8 cellular contexts compared by ENCODE assay signal in the genomic region with DNA sequence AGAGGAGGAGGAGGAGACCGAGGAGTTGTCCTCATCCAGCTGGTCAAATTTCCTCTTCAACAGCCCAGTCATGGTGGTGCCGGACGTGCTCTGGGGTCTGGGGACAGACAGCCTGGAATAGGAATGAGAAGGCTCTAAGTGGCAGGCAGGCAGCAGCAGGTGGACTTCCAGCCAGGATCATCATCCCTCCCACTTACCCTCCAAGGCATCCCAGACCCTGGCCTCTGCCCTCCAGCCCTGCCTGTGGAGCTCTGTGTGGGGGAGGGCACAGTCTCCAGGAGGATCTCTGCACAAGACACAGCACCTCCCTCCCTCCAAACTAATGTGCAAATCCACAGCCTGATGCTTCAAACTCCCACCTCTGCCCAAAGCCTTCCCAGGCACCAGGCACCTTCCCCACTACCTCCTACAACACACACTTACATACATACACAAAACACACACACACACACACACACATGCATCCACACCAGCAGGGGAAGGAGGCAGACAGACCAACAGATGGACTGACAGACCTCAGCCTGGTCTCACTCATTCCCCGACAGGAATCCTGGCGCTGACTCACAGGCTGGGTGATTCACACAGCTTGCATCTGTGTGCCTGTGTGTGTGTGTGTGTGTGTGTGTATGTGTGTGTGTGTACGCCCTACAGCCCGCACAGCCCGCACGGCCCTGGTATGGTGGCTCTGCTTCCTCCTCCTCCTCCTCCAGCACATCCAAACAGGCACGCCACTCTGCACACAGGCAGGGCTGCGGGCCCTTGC. TPM values are rescaled to one million over a fixed set of nuclear protein-coding genes. Genes with fewer than 3 reads are reported as not detected.
DNase-seq lines count a peak whose midpoint lies in the region; ATAC-seq and TF ChIP-seq lines count a peak whose summit lies in the region.

No MANE protein-coding gene starts in this region.

- H3K36me3 Mint-ChIP-seq in osteocyte (ENCODE audit: unreplicated experiment), result peaks cover 29% of the 10 kb centered on the region

- no peaks in the 10 kb centered on the region for H3K9me2 ChIP-seq in OCI-LY7 (ENCODE audit: insufficient read depth, low read length)

- H3K36me3 ChIP-seq in OCI-LY7 (ENCODE audit: insufficient read depth, low read length), result peaks cover 48% of the 10 kb centered on the region
- peaks cover 4 to 46% (median 26%) of the 10 kb centered on the region in 3 donors for H3K36me3 ChIP-seq in tibial nerve

- BruUV-seq in OCI-LY7 (replicated peaks; lab: Mats Ljungman, UMichigan), result no TSS peak

- POLR2A ChIA-PET in AG04450 (lab: Yijun Ruan, JAX) (interaction anchor here (0.7 to 2.3 kb wide), 8 partner anchors 13 to 260 kb away, joined by 3 to 9 read pairs (median 5); a partner anchor contains a TSS), OCI-LY7 (lab: Charles Lee) (interaction anchor here (0.6 to 1.6 kb wide), 9 partner anchors 9 to 69 kb away, joined by 3 to 4 read pairs (median 3); no protein-coding TSS in a partner anchor)

- peak overlapping the region; percentile 44 for H3K4me3 ChIP-seq in AG04450 (ENCODE audit: low read depth, low read length)
- peak overlapping the region; percentile 79 for H3K4me3 ChIP-seq in OCI-LY7 (ENCODE audit: low read depth, low read length, poor library complexity, severe bottlenecking)
- no peak overlapping the region for H3K4me3 ChIP-seq in fibroblast of the aortic adventitia (ENCODE audit: low read depth, low read length)
- H3K4me3 ChIP-seq in tibial nerve, result peak overlapping the region in 2 of 4 donors; percentile 13 to 23

- H3K4me2 ChIP-seq in OCI-LY7 (ENCODE audit: low read length), result peak overlapping the region; percentile 92

- TF ChIP-seq EP300 in tibial nerve (IDR thresholded peaks at IDR 0.05), result peak in 1 of 2 donors; percentile 50

- H3K9me3 ChIP-seq in AG04450 (ENCODE audit: control insufficient read depth, insufficient read depth, low read length) (no peaks in the 10 kb centered on the region), OCI-LY7 (ENCODE audit: low read length) (no peaks in the 10 kb centered on the region), tibial nerve (no peaks in the 10 kb centered on the region)

- H3K79me2 ChIP-seq in OCI-LY7 (ENCODE audit: insufficient read depth, low read depth, low read length), result peaks cover 63% of the 10 kb centered on the region

- H3K27ac ChIP-seq in AG04450 (ENCODE audit: low read depth, low read length) (peak overlapping the region; percentile 94), OCI-LY7 (ENCODE audit: low read depth, low read length, poor library complexity, severe bottlenecking) (peak overlapping the region; percentile 90), tibial nerve (peak overlapping the region; percentile 24 to 100 (median 96))

- peak overlapping the region; percentile 70 for H3K4me3 Mint-ChIP-seq in osteocyte (ENCODE audit: unreplicated experiment)

- no peak for TF ChIP-seq CTCF in AG04450 (IDR thresholded peaks at IDR 0.05; ENCODE audit: low read depth, low read length)
- TF ChIP-seq CTCF in OCI-LY7 (conservative IDR thresholded peaks at IDR 0.05; ENCODE audit: low read length), result no peak
- no peak for TF ChIP-seq CTCF in fibroblast of the aortic adventitia (IDR thresholded peaks at IDR 0.05; ENCODE audit: insufficient read depth, low read length)
- TF ChIP-seq CTCF in osteocyte (IDR thresholded peaks at IDR 0.05), result no peak
- peak in 1 of 5 experiments; percentile 8 for TF ChIP-seq CTCF in tibial nerve (IDR thresholded peaks at IDR 0.05)

- 12 to 14% methylated on average over 10 to 11 of the region's 11 CpGs for WGBS in tibial nerve, 2 donors

- H3K27ac Mint-ChIP-seq in osteocyte (ENCODE audit: unreplicated experiment), result peak overlapping the region; percentile 99

- H3K4me1 Mint-ChIP-seq in osteocyte (ENCODE audit: unreplicated experiment), result peaks cover 77% of the 10 kb centered on the region

- intact Hi-C loops in OCI-LY7 (cut with micrococcal nuclease; ENCODE audit: unreplicated experiment), result loop anchor here (5.0 kb wide), 1 partner anchor 59 kb away; no protein-coding TSS in a partner anchor

- peak; percentile 97 for DNase-seq in AG04450 (ENCODE audit: low read depth, low spot score)
- peak; percentile 59 for DNase-seq in OCI-LY7 (ENCODE audit: low spot score)
- peak; percentile 42 to 57 for DNase-seq in activated T-helper 1 cell treated with anti-CD3 and anti-CD28 coated beads, Interleukin-2, amount 50 U/mL, for 16 hours (ENCODE audit: low read depth in 1 of 2, low spot score in 1 of 2)
- peak; percentile 93 for DNase-seq in fibroblast of the aortic adventitia (ENCODE audit: low read depth)
- peak; percentile 90 for DNase-seq in osteocyte (ENCODE audit: extremely low spot score, unreplicated experiment)
- peak; percentile 68 to 76 for DNase-seq in tibial nerve (ENCODE audit: low spot score in 2 of 2)

- no peak for TF ChIP-seq POLR2A in tibial nerve (IDR thresholded peaks at IDR 0.05)

- no peaks in the 10 kb centered on the region for H3K9me3 Mint-ChIP-seq in osteocyte (ENCODE audit: unreplicated experiment)

- peaks cover 71% of the 10 kb centered on the region for H3K4me1 ChIP-seq in OCI-LY7 (ENCODE audit: insufficient read depth, low read length, poor library complexity, severe bottlenecking)
- H3K4me1 ChIP-seq in tibial nerve, result peaks cover 0 to 83% (median 60%) of the 10 kb centered on the region in 4 donors

- CTCF ChIA-PET in AG04450 (lab: Charles Lee), result interaction anchor here (1.1 to 3.3 kb wide), 3 partner anchors 20 to 145 kb away, joined by 4 to 12 read pairs (median 9); no protein-coding TSS in a partner anchor
- CTCF ChIA-PET in OCI-LY7 (lab: Charles Lee; ENCODE audit: unreplicated experiment), result interaction anchor here (0.5 to 1.3 kb wide), 3 partner anchors 26 to 50 kb away, joined by 3 read pairs; no protein-coding TSS in a partner anchor

- no peak overlapping the region for H2AFZ ChIP-seq in OCI-LY7 (ENCODE audit: low read length)

- H3K27me3 ChIP-seq in AG04450 (ENCODE audit: control insufficient read depth, insufficient read depth, low read length) (no peaks in the 10 kb centered on the region), tibial nerve (no peaks in the 10 kb centered on the region)

- ATAC-seq in GM19397 (IDR thresholded peaks at IDR 0.05; ENCODE audit: unreplicated experiment) (peak; percentile 21), HG03045 (IDR thresholded peaks at IDR 0.05; ENCODE audit: unreplicated experiment) (no peak)

- no peaks in the 10 kb centered on the region for H3K27me3 Mint-ChIP-seq in osteocyte (ENCODE audit: unreplicated experiment)

- H4K20me1 ChIP-seq in OCI-LY7 (ENCODE audit: insufficient read depth, low read length), result 0 out of 2 replicates have a peak, but pooled peaks cover 6% of the 10 kb centered on the region

RNA-seq across cellular contexts. Expression of a gene that starts 6.6 kb away (rescaled TPM):
- 5.9 and 6.8 TPM in 2 replicates for polyA plus RNA-seq in AG04450 (2011; rRNA removed)
- polyA minus RNA-seq in AG04450 (2011; rRNA and poly(A)+ RNA removed), result 12.4 and 17.8 TPM in 2 replicates
- total RNA-seq in OCI-LY7 (2014; rRNA removed; shearing (Covaris generic)), result 9.5 and 10.5 TPM in 2 replicates
- total RNA-seq in OCI-LY7 (2022) (9.4 and 9.7 TPM in 2 replicates), fibroblast of the aortic adventitia (ENCODE audit: low replicate concordance) (1.9 and 6.4 TPM in 2 replicates), osteocyte (12.8 and 15.1 TPM in 2 replicates), tibial nerve (10 to 100 TPM; 48.3 to 72.8 (median 66.0) TPM)

RNA-seq across cellular contexts. Expression of a gene that starts 39.3 kb away (rescaled TPM):
- 1.6 and 2.8 TPM in 2 replicates for polyA plus RNA-seq in AG04450 (2011; rRNA removed)
- 3.0 and 4.2 TPM in 2 replicates for polyA minus RNA-seq in AG04450 (2011; rRNA and poly(A)+ RNA removed)
- 10.5 and 12.8 TPM in 2 replicates for total RNA-seq in OCI-LY7 (2014; rRNA removed; shearing (Covaris generic))
- total RNA-seq in OCI-LY7 (2022), result 27.1 and 32.3 TPM in 2 replicates
- total RNA-seq in fibroblast of the aortic adventitia (ENCODE audit: low replicate concordance), result 2.4 and 3.8 TPM in 2 replicates
- total RNA-seq in osteocyte, result 8.7 and 10.3 TPM in 2 replicates
- total RNA-seq in tibial nerve, result 10 to 100 TPM; 11.5 to 21.6 (median 12.8) TPM

RNA-seq across cellular contexts. Expression of a gene that starts 39.4 kb away (rescaled TPM):
- 43.7 and 47.6 TPM in 2 replicates for polyA plus RNA-seq in AG04450 (2011; rRNA removed)
- polyA minus RNA-seq in AG04450 (2011; rRNA and poly(A)+ RNA removed), result 45.7 and 60.5 TPM in 2 replicates
- 44.8 and 59.9 TPM in 2 replicates for total RNA-seq in OCI-LY7 (2014; rRNA removed; shearing (Covaris generic))
- total RNA-seq in OCI-LY7 (2022), result 51.5 and 57.9 TPM in 2 replicates
- total RNA-seq in fibroblast of the aortic adventitia (ENCODE audit: low replicate concordance), result 24.0 and 29.7 TPM in 2 replicates
- total RNA-seq in osteocyte, result 54.3 and 62.1 TPM in 2 replicates
- total RNA-seq in tibial nerve, result 10 to 100 TPM; 45.8 to 72.9 (median 61.9) TPM

RNA-seq across cellular contexts. Expression of a gene that starts 45.6 kb away (rescaled TPM):
- polyA plus RNA-seq in AG04450 (2011; rRNA removed), result 0.02 TPM in 1 of 2 replicates, not detected in the other
- 0.05 TPM in 1 of 2 replicates, not detected in the other for polyA minus RNA-seq in AG04450 (2011; rRNA and poly(A)+ RNA removed)
- total RNA-seq in OCI-LY7 (2014; rRNA removed; shearing (Covaris generic)), result not detected in 2 replicates
- total RNA-seq in OCI-LY7 (2022), result not detected in 2 replicates
- total RNA-seq in fibroblast of the aortic adventitia (ENCODE audit: low replicate concordance), result 0.09 TPM in 1 of 2 replicates, not detected in the other
- not detected in 2 replicates for total RNA-seq in osteocyte
- total RNA-seq in tibial nerve, result not detected
